ENCODE assay signal across 1 cellular context in genomic region chr11:62269654-62270278, GRCh38.
TF ChIP-seq lines count a peak whose summit lies in the region.

Gene SCGB2A2 (plus strand): TSS chr11:62270158. CDS start chr11:62270217, 59 bp downstream.

TF ChIP-seq in GM23338, 12 proteins besides CTCF, POLR2A, EP300 and RAD21 (continued from another document):
- TF ChIP-seq, protein P1, sequence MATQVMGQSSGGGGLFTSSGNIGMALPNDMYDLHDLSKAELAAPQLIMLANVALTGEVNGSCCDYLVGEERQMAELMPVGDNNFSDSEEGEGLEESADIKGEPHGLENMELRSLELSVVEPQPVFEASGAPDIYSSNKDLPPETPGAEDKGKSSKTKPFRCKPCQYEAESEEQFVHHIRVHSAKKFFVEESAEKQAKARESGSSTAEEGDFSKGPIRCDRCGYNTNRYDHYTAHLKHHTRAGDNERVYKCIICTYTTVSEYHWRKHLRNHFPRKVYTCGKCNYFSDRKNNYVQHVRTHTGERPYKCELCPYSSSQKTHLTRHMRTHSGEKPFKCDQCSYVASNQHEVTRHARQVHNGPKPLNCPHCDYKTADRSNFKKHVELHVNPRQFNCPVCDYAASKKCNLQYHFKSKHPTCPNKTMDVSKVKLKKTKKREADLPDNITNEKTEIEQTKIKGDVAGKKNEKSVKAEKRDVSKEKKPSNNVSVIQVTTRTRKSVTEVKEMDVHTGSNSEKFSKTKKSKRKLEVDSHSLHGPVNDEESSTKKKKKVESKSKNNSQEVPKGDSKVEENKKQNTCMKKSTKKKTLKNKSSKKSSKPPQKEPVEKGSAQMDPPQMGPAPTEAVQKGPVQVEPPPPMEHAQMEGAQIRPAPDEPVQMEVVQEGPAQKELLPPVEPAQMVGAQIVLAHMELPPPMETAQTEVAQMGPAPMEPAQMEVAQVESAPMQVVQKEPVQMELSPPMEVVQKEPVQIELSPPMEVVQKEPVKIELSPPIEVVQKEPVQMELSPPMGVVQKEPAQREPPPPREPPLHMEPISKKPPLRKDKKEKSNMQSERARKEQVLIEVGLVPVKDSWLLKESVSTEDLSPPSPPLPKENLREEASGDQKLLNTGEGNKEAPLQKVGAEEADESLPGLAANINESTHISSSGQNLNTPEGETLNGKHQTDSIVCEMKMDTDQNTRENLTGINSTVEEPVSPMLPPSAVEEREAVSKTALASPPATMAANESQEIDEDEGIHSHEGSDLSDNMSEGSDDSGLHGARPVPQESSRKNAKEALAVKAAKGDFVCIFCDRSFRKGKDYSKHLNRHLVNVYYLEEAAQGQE (IDR thresholded peaks at IDR 0.05; ENCODE audit: unreplicated experiment): no peak
- TF ChIP-seq STAT1 (IDR thresholded peaks at IDR 0.05; ENCODE audit: unreplicated experiment): no peak
- no peak for TF ChIP-seq POLR2AphosphoS5 (IDR thresholded peaks at IDR 0.05; ENCODE audit: low read depth)
- TF ChIP-seq ZNF331 (CRISPR knock-in tag; IDR thresholded peaks at IDR 0.05; ENCODE audit: low read depth): no peak
- no peak for TF ChIP-seq EZH2 (IDR thresholded peaks at IDR 0.05; ENCODE audit: low read depth, unreplicated experiment)
- TF ChIP-seq CREB1 (CRISPR knock-in tag; IDR thresholded peaks at IDR 0.05; ENCODE audit: low read depth): no peak
- TF ChIP-seq NANOG (IDR thresholded peaks at IDR 0.05; ENCODE audit: borderline replicate concordance): no peak
- TF ChIP-seq EZH2phosphoT487 (IDR thresholded peaks at IDR 0.05; ENCODE audit: unreplicated experiment): no peak
- TF ChIP-seq, protein P2, sequence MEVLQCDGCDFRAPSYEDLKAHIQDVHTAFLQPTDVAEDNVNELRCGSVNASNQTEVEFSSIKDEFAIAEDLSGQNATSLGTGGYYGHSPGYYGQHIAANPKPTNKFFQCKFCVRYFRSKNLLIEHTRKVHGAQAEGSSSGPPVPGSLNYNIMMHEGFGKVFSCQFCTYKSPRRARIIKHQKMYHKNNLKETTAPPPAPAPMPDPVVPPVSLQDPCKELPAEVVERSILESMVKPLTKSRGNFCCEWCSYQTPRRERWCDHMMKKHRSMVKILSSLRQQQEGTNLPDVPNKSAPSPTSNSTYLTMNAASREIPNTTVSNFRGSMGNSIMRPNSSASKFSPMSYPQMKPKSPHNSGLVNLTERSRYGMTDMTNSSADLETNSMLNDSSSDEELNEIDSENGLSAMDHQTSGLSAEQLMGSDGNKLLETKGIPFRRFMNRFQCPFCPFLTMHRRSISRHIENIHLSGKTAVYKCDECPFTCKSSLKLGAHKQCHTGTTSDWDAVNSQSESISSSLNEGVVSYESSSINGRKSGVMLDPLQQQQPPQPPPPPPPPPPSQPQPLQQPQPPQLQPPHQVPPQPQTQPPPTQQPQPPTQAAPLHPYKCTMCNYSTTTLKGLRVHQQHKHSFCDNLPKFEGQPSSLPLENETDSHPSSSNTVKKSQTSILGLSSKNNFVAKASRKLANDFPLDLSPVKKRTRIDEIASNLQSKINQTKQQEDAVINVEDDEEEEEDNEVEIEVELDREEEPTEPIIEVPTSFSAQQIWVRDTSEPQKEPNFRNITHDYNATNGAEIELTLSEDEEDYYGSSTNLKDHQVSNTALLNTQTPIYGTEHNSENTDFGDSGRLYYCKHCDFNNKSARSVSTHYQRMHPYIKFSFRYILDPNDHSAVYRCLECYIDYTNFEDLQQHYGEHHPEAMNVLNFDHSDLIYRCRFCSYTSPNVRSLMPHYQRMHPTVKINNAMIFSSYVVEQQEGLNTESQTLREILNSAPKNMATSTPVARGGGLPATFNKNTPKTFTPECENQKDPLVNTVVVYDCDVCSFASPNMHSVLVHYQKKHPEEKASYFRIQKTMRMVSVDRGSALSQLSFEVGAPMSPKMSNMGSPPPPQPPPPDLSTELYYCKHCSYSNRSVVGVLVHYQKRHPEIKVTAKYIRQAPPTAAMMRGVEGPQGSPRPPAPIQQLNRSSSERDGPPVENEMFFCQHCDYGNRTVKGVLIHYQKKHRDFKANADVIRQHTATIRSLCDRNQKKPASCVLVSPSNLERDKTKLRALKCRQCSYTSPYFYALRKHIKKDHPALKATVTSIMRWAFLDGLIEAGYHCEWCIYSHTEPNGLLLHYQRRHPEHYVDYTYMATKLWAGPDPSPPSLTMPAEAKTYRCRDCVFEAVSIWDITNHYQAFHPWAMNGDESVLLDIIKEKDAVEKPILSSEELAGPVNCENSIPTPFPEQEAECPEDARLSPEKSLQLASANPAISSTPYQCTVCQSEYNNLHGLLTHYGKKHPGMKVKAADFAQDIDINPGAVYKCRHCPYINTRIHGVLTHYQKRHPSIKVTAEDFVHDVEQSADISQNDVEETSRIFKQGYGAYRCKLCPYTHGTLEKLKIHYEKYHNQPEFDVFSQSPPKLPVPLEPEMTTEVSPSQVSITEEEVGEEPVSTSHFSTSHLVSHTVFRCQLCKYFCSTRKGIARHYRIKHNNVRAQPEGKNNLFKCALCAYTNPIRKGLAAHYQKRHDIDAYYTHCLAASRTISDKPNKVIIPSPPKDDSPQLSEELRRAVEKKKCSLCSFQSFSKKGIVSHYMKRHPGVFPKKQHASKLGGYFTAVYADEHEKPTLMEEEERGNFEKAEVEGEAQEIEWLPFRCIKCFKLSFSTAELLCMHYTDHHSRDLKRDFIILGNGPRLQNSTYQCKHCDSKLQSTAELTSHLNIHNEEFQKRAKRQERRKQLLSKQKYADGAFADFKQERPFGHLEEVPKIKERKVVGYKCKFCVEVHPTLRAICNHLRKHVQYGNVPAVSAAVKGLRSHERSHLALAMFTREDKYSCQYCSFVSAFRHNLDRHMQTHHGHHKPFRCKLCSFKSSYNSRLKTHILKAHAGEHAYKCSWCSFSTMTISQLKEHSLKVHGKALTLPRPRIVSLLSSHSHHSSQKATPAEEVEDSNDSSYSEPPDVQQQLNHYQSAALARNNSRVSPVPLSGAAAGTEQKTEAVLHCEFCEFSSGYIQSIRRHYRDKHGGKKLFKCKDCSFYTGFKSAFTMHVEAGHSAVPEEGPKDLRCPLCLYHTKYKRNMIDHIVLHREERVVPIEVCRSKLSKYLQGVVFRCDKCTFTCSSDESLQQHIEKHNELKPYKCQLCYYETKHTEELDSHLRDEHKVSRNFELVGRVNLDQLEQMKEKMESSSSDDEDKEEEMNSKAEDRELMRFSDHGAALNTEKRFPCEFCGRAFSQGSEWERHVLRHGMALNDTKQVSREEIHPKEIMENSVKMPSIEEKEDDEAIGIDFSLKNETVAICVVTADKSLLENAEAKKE (CRISPR knock-in tag; IDR thresholded peaks at IDR 0.05): no peak
